ENCODE assay signal across 21 cellular contexts in the genomic region with DNA sequence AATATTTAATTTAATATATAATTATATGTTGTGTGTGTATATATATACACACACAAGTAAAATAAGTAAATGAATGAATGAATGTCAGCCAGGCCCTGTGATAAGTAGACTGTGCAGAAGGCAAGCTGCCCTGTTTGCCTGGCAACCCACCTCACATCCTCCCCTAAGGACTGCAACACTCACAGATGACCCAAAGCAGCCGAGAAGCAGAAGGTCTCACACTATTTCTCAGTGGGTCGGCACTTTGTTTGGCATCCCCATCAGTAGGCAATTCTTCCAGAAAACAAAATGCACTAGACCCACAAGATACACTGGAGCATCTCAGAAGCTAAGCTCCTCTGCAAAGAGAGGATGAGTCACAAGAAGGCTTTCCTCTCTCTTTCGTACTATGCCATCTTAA.
DNase-seq lines count a peak whose midpoint lies in the region; TF ChIP-seq lines count a peak whose summit lies in the region.
"Had no signal": no experiment of that assay in that cellular context is flagged by ENCODE, and none has a peak within 500 bp of the region (broad histone marks: within the 10 kb centered on the region; RNA-seq: fewer than 3 reads in every experiment).

No MANE protein-coding gene starts in this region.

- H3K9me3 ChIP-seq in osteoblast (ENCODE audit: low read depth, low read length): no peaks in the 10 kb centered on the region
- H3K9me3 ChIP-seq: BE2C had no signal

- no peaks in the 10 kb centered on the region for H3K36me3 ChIP-seq in osteoblast (ENCODE audit: insufficient read depth, low read length)
- H3K36me3 ChIP-seq: BE2C, BLaER1 had no signal

- no peaks in the 10 kb centered on the region for H4K20me1 ChIP-seq in osteoblast (ENCODE audit: insufficient read depth, low read length)
- H4K20me1 ChIP-seq: BLaER1 had no signal

- no peak for TF ChIP-seq CTCF in GM10266 (IDR thresholded peaks at IDR 0.05; ENCODE audit: control insufficient read depth, insufficient read depth, low read depth, missing control alignments)
- no peak for TF ChIP-seq CTCF in osteoblast (IDR thresholded peaks at IDR 0.05; ENCODE audit: extremely low read depth, low read depth, low read length)

- DNase-seq in amniotic epithelial cell (ENCODE audit: low read depth): peak; percentile 4
- DNase-seq in cerebellum (ENCODE audit: low spot score): peak; percentile 43
- no peak for DNase-seq in GM10266 (ENCODE audit: extremely low spot score)
- no peak for DNase-seq in osteoblast (ENCODE audit: insufficient read length, low spot score, missing footprints)
- DNase-seq in stimulated activated CD4-positive, alpha-beta T cell treated with anti-CD3 and anti-CD28 coated beads, Interleukin-1b, Interleukin-23, amount 100 ng/mL, for 48 hours: no peak
- DNase-seq: 8988T; ACHN; BE2C; CD4-positive, alpha-beta memory T cell; CD4-positive, CD25-positive, alpha-beta regulatory T cell; CD8-positive, alpha-beta memory T cell; COR-L47; DMS 273 treated with DMSO at 0.1 percent for 48 hours; DMS153; DMS53; DMS79; DND-41; EL; GF-D8 had no signal

- H3K27me3 ChIP-seq in osteoblast (ENCODE audit: insufficient read depth, low read length): no peaks in the 10 kb centered on the region
- H3K27me3 ChIP-seq: BE2C, BLaER1 had no signal

- H2AFZ ChIP-seq in osteoblast (ENCODE audit: low read length): no peak overlapping the region

- no peaks in the 10 kb centered on the region for H3K79me2 ChIP-seq in osteoblast (ENCODE audit: insufficient read depth, low read length)

- H3K27ac ChIP-seq in osteoblast (ENCODE audit: low read depth, low read length): no peak overlapping the region
- H3K27ac ChIP-seq: BLaER1 had no signal

- H3K4me1 ChIP-seq in osteoblast (ENCODE audit: insufficient read depth, low read length): no peaks in the 10 kb centered on the region
- H3K4me1 ChIP-seq: BLaER1 had no signal

- H3K4me2 ChIP-seq in osteoblast (ENCODE audit: insufficient read depth, low read length): no peak overlapping the region
- H3K4me2 ChIP-seq: BLaER1 had no signal

- H3K4me3 ChIP-seq in osteoblast (ENCODE audit: insufficient read depth, low read length): no peak overlapping the region
- H3K4me3 ChIP-seq: BLaER1, GM12878 had no signal

Comparison
In these comparisons a context has a peak if more than half of its experiments do, and no peak if none do; other contexts are left out.
1. DNase-seq: peak in amniotic epithelial cell (single experiment) and cerebellum (single experiment); none in GM10266 (single experiment), osteoblast (single experiment) and stimulated activated CD4-positive, alpha-beta T cell treated with anti-CD3 and anti-CD28 coated beads, Interleukin-1b, Interleukin-23, amount 100 ng/mL, for 48 hours (single experiment).